In the genomic region with DNA sequence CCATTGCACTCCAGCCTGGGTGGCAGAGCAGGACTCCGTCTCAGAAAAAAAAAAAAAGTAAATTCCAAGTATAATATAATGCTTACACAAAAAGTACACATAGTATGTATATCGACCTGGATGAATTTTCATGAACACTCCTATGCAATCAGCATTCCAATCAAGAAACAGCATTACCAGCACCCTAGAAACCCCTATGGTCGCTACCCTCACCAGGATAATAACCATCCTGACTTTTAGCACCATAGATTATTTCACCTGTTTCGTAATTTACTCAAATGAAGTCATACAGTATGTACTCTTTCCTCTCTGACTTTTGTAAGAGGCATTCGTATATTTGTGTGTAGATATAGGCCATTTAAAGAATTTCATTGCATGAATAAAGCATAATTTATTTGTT, we compare ENCODE assay signal across 2 cellular contexts.
TF ChIP-seq lines count a peak whose summit lies in the region.

No MANE protein-coding gene starts in this region.

TF ChIP-seq in GM23338, 12 proteins besides CTCF, POLR2A, EP300 and RAD21:
- TF ChIP-seq NANOG (IDR thresholded peaks at IDR 0.05; ENCODE audit: borderline replicate concordance) (no peak), EZH2phosphoT487 (IDR thresholded peaks at IDR 0.05; ENCODE audit: unreplicated experiment) (no peak), EZH2 (IDR thresholded peaks at IDR 0.05; ENCODE audit: low read depth, unreplicated experiment) (no peak), JUNB (IDR thresholded peaks at IDR 0.05; ENCODE audit: unreplicated experiment) (no peak)

TF ChIP-seq in K562, 482 proteins besides CTCF, POLR2A, EP300 and RAD21:
- TF ChIP-seq ZNF695 (CRISPR knock-in tag; IDR thresholded peaks at IDR 0.05) = no peak
- TF ChIP-seq, protein P1, sequence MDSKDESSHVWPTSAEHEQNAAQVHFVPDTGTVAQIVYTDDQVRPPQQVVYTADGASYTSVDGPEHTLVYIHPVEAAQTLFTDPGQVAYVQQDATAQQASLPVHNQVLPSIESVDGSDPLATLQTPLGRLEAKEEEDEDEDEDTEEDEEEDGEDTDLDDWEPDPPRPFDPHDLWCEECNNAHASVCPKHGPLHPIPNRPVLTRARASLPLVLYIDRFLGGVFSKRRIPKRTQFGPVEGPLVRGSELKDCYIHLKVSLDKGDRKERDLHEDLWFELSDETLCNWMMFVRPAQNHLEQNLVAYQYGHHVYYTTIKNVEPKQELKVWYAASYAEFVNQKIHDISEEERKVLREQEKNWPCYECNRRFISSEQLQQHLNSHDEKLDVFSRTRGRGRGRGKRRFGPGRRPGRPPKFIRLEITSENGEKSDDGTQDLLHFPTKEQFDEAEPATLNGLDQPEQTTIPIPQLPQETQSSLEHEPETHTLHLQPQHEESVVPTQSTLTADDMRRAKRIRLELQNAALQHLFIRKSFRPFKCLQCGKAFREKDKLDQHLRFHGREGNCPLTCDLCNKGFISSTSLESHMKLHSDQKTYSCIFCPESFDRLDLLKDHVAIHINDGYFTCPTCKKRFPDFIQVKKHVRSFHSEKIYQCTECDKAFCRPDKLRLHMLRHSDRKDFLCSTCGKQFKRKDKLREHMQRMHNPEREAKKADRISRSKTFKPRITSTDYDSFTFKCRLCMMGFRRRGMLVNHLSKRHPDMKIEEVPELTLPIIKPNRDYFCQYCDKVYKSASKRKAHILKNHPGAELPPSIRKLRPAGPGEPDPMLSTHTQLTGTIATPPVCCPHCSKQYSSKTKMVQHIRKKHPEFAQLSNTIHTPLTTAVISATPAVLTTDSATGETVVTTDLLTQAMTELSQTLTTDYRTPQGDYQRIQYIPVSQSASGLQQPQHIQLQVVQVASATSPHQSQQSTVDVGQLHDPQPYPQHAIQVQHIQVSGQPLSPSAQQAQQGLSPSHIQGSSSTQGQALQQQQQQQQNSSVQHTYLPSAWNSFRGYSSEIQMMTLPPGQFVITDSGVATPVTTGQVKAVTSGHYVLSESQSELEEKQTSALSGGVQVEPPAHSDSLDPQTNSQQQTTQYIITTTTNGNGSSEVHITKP (IDR thresholded peaks at IDR 0.05; ENCODE audit: partially characterized antibody) = peak; percentile 83
- no peak for TF ChIP-seq ILK (tag; IDR thresholded peaks at IDR 0.05; ENCODE audit: borderline replicate concordance, low read depth)
